Comparison of ENCODE assay signal across 34 cellular contexts in the genomic region with DNA sequence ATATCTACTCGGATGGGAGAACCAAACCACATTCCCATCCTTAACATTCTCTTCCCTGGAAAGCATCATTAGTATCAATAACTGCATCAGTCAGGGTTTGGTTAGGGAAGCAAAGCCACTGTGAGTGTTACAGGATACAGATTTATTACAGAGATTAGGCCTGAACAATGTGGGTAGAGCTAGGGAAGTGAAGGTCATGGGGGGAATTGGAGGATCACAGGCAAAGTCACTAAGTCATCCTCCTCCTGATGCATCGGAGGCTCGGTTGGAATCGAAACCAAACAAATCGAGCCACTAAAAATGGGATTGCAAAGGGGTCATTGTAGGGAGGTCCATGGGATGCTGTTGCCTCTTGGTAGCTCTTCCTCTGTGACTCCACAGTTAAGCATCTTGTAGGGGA.
"Had no signal": no experiment of that assay in that cellular context is flagged by ENCODE, and none has a peak within 500 bp of the region (broad histone marks: within the 10 kb centered on the region; RNA-seq: fewer than 3 reads in every experiment).

No MANE protein-coding gene starts in this region.

- H3K4me2 ChIP-seq: KMS-11 had no signal

- H3K27ac ChIP-seq: brain microvascular endothelial cell, cardiac muscle cell, KMS-11, RWPE1, WERI-Rb-1 had no signal

- FAIRE-seq: RCC 7860 had no signal

- H3K27ac Mint-ChIP-seq: activated CD4-positive, alpha-beta memory T cell treated with anti-CD3 and anti-CD28 coated beads, Interleukin-2, amount 10 ng/mL, durations not matched to agents 7 days and 5 days; activated CD8-positive, alpha-beta memory T cell treated with anti-CD3 and anti-CD28 coated beads, Interleukin-2, amount 10 ng/mL, durations not matched to agents 7 days and 5 days; activated naive CD4-positive, alpha-beta T cell treated with anti-CD3 and anti-CD28 coated beads, Interleukin-2, amount 10 ng/mL, durations not matched to agents 7 days and 5 days; activated naive CD8-positive, alpha-beta T cell; activated naive CD8-positive, alpha-beta T cell treated with anti-CD3 and anti-CD28 coated beads, Interleukin-2, amount 50 U/mL, for 24 hours had no signal

- H3K27me3 Mint-ChIP-seq: activated naive CD8-positive, alpha-beta T cell; central memory CD8-positive, alpha-beta T cell had no signal

- H3K4me3 Mint-ChIP-seq: activated CD4-positive, alpha-beta memory T cell treated with anti-CD3 and anti-CD28 coated beads, Interleukin-2, amount 10 ng/mL, durations not matched to agents 7 days and 5 days; activated CD8-positive, alpha-beta memory T cell treated with anti-CD3 and anti-CD28 coated beads, Interleukin-2, amount 10 ng/mL, durations not matched to agents 7 days and 5 days; activated naive CD4-positive, alpha-beta T cell treated with anti-CD3 and anti-CD28 coated beads, Interleukin-2, amount 10 ng/mL, durations not matched to agents 7 days and 5 days; activated naive CD8-positive, alpha-beta T cell; activated naive CD8-positive, alpha-beta T cell treated with anti-CD3 and anti-CD28 coated beads, Interleukin-2, amount 50 U/mL, for 24 hours; central memory CD8-positive, alpha-beta T cell had no signal

- DNase-seq: activated CD4-positive, alpha-beta memory T cell treated with anti-CD3 and anti-CD28 coated beads, Interleukin-2, amount 10 ng/mL, durations not matched to agents 7 days and 5 days; activated CD4-positive, alpha-beta T cell treated with anti-CD3 and anti-CD28 coated beads for 1 hour; activated CD4-positive, alpha-beta T cell treated with anti-CD3 and anti-CD28 coated beads for 48 hours; activated CD4-positive, CD25-positive, alpha-beta regulatory T cell; activated CD8-positive, alpha-beta memory T cell treated with anti-CD3 and anti-CD28 coated beads, Interleukin-2, amount 50 U/mL, for 48 hours; activated effector memory CD4-positive, alpha-beta T cell treated with anti-CD3 and anti-CD28 coated beads, Interleukin-2, amount 50 U/mL, for 16 hours; activated naive CD4-positive, alpha-beta T cell treated with anti-CD3 and anti-CD28 coated beads, Interleukin-2, amount 10 ng/mL, durations not matched to agents 7 days and 5 days; activated naive CD8-positive, alpha-beta T cell treated with anti-CD3 and anti-CD28 coated beads, Interleukin-2, amount 50 U/mL, for 24 hours; anterior cingulate cortex; brain microvascular endothelial cell; NCI-H1092 treated with DMSO at 0.1 percent for 48 hours; NCI-H1417; NCI-H146; NCI-H187; NCI-H2029 treated with DMSO at 0.1 percent for 48 hours; NCI-H226; NCI-H446 treated with DMSO at 0.1 percent for 48 hours; NCI-H524; NCI-H69; NCI-H82; SIG-M5; SW 1271; T-helper 1 cell; T1000; WERI-Rb-1 had no signal

- H3K9me3 Mint-ChIP-seq: activated CD4-positive, alpha-beta memory T cell treated with anti-CD3 and anti-CD28 coated beads, Interleukin-2, amount 10 ng/mL, durations not matched to agents 7 days and 5 days; activated naive CD8-positive, alpha-beta T cell treated with anti-CD3 and anti-CD28 coated beads, Interleukin-2, amount 50 U/mL, for 24 hours; central memory CD8-positive, alpha-beta T cell had no signal

- ATAC-seq: activated CD8-positive, alpha-beta memory T cell treated with anti-CD3 and anti-CD28 coated beads, Interleukin-2, amount 10 ng/mL, durations not matched to agents 7 days and 5 days; activated naive CD8-positive, alpha-beta T cell treated with anti-CD3 and anti-CD28 coated beads, Interleukin-2, amount 50 U/mL, for 24 hours; Right ventricle myocardium inferior; SK-N-SH treated with all-trans-retinoic acid at 6 μM for 48 hours had no signal

- H3K4me3 ChIP-seq: cardiac muscle cell had no signal

- H3K36me3 ChIP-seq: brain microvascular endothelial cell, cardiac muscle cell, WERI-Rb-1 had no signal

- H3K36me3 Mint-ChIP-seq: activated CD8-positive, alpha-beta memory T cell treated with anti-CD3 and anti-CD28 coated beads, Interleukin-2, amount 10 ng/mL, durations not matched to agents 7 days and 5 days; activated naive CD4-positive, alpha-beta T cell treated with anti-CD3 and anti-CD28 coated beads, Interleukin-2, amount 10 ng/mL, durations not matched to agents 7 days and 5 days; activated naive CD8-positive, alpha-beta T cell had no signal
